In the genomic region with DNA sequence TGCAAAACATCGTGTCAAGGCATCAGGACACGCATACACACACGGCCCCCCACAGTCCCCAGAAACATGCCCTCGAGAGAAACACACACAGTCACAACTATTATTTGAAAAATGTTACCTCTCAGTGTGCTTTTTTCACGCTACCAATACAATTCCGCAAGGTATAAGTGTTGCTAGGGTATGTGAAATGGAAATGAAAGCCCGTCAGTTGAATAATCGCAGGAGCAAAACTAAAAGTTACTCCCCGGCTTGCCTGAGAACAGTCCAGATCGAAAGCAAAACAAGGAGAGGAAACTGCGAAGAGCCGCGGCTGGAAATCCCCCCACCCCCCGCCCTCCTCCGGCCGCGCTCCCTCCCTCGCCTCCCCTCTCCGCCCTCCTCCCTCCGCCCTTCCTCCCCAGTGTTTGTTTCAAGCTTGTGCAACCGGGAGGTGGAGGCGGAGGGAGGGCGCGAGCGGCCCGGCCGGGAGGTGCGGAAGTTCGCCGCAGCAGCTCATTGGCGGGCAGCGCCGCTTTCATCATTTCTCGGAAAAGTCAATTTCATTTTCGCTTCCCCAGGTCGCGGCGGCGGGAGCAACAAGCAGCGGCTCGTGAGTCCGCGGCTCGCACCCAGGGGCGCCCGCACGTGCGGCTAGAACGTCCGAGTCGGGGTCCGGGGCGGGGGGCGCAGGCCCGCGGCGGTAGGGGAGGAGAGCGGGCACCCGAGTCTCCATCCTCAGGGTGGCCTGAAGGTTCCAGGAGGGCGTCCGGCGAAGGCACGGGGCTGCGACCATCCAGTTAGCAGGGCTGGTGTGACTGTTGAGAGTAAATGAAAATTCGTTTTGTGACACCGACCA, we compare ENCODE assay signal across 8 cellular contexts. TPM values are rescaled to one million over a fixed set of nuclear protein-coding genes. Genes with fewer than 3 reads are reported as not detected.
DNase-seq lines count a peak whose midpoint lies in the region; ATAC-seq and TF ChIP-seq lines count a peak whose summit lies in the region.

Gene IRF2, minus strand, starts transcription at position 290 of the 835 bp plus-strand sequence. CDS start 45,486 bp downstream, outside the sequence.

- H3K4me1 Mint-ChIP-seq in IgD-negative memory B cell: peaks cover 47 to 56% (median 53%) of the 10 kb centered on the region in 3 donors

- no peaks in the 10 kb centered on the region for H3K9me3 ChIP-seq in PC-3 (ENCODE audit: low read length)
- no peaks in the 10 kb centered on the region for H3K9me3 ChIP-seq in mucosa of descending colon

- peak within 1 kb of the TSS; percentile 93 for H3K4me2 ChIP-seq in PC-3 (ENCODE audit: low read length)

- H3F3A ChIP-seq in PC-3 (ENCODE audit: low read length, unreplicated experiment): no peaks in the 10 kb centered on the region

- peaks cover 7% of the 10 kb centered on the region for H3K36me3 Mint-ChIP-seq in IgD-negative memory B cell

- intact Hi-C loops in PC-3 (cut with micrococcal nuclease) (loop anchor here (1.0 to 5.0 kb wide), 5 partner anchors 63 to 353 kb away; partner anchors contain the start of genes ACSL1, CASP3 and PRIMPOL), mucosa of descending colon (cut with DNase I, micrococcal nuclease) (loop anchor here (5.0 to 10.0 kb wide), 2 partner anchors 58 to 60 kb away; no protein-coding TSS in a partner anchor)

- CTCF ChIA-PET in PC-3 (lab: Charles Lee): interaction anchor here (0.6 to 1.0 kb wide), 2 partner anchors 63 to 260 kb away, joined by 3 to 5 read pairs; no protein-coding TSS in a partner anchor

- no peaks in the 10 kb centered on the region for H3K27me3 Mint-ChIP-seq in IgD-negative memory B cell

- H3K36me3 ChIP-seq in PC-3 (ENCODE audit: low read depth, low read length): no peaks in the 10 kb centered on the region
- peaks cover 4% of the 10 kb centered on the region for H3K36me3 ChIP-seq in mucosa of descending colon (ENCODE audit: low read depth)

- BruUV-seq in PC-3 (replicated peaks; lab: Mats Ljungman, UMichigan): no TSS peak

- no peaks in the 10 kb centered on the region for H4K20me1 ChIP-seq in PC-3 (ENCODE audit: low read length)

- ATAC-seq in GM21576 (IDR thresholded peaks at IDR 0.05; ENCODE audit: unreplicated experiment): peak; percentile 55
- peak; percentile 66 for ATAC-seq in PC-3
- ATAC-seq in mucosa of descending colon: peak; percentile 85

- POLR2A ChIA-PET in PC-3 (lab: Charles Lee; ENCODE audit: unreplicated experiment): interaction anchor here (0.5 to 0.6 kb wide), 5 partner anchors 12 to 747 kb away, joined by 3 to 17 read pairs (median 3); no protein-coding TSS in a partner anchor

- no peaks in the 10 kb centered on the region for H3K9me2 ChIP-seq in PC-3 (replicated peaks; ENCODE audit: low read length)

- no peaks in the 10 kb centered on the region for H3K9me3 Mint-ChIP-seq in IgD-negative memory B cell

- H3K27me3 ChIP-seq in PC-3 (ENCODE audit: low read length): no peaks in the 10 kb centered on the region

- peak within 1 kb of the TSS; percentile 86 for H3K9ac ChIP-seq in PC-3 (ENCODE audit: low read length)

- H3K79me2 ChIP-seq in PC-3 (ENCODE audit: low read length): peaks cover 53% of the 10 kb centered on the region

- H3K4me3 ChIP-seq in PC-3 (ENCODE audit: low read length) (peak within 1 kb of the TSS; percentile 99), mucosa of descending colon (peak within 1 kb of the TSS; percentile 91)

- peaks cover 16% of the 10 kb centered on the region; the same call in 1 of the 2 replicates for H3K4me1 ChIP-seq in PC-3 (ENCODE audit: insufficient read depth, low read length)
- peaks cover 17% of the 10 kb centered on the region for H3K4me1 ChIP-seq in mucosa of descending colon (ENCODE audit: low read depth)

- H3K27ac ChIP-seq in PC-3 (ENCODE audit: low read length): peak within 1 kb of the TSS; percentile 84
- H3K27ac ChIP-seq in epithelial cell of prostate: peak within 1 kb of the TSS; percentile 87

- H2AFZ ChIP-seq in PC-3 (ENCODE audit: low read length): peak within 1 kb of the TSS; percentile 75

- H3K27ac Mint-ChIP-seq in IgD-negative memory B cell: peak within 1 kb of the TSS; percentile 96 to 99 (median 97)

- TF ChIP-seq CTCF in PC-3 (conservative IDR thresholded peaks at IDR 0.05; ENCODE audit: low read depth, low read length): no peak
- no peak for TF ChIP-seq CTCF in mucosa of descending colon (IDR thresholded peaks at IDR 0.05)

- H3K4me3 Mint-ChIP-seq in IgD-negative memory B cell: peak within 1 kb of the TSS; percentile 98 to 99 (median 99)

- DNase-seq in DMS114 treated with DMSO at 0.1 percent for 48 hours (lab: John Stamatoyannopoulos, UW; ENCODE audit: unreplicated experiment): peak; percentile 83
- peak; percentile 90 for DNase-seq in PC-3
- DNase-seq in activated T-cell treated with anti-CD3 and anti-CD28 coated beads for 48 hours (ENCODE audit: low read depth): peak; percentile 94
- DNase-seq in epithelial cell of prostate (ENCODE audit: low read depth, low spot score): peak; percentile 93
- DNase-seq in mucosa of descending colon: peak; percentile 96 to 99 (median 97)
- DNase-seq in stimulated activated CD8-positive, alpha-beta memory T cell treated with anti-CD3 and anti-CD28 coated beads, Interleukin-4, amount 100 ng/mL, for 1 hour (ENCODE audit: low read depth in 2 of 2, low spot score in 1 of 2): peak; percentile 80 to 92

RNA-seq across cellular contexts. Expression of gene IRF2, which starts in this region (rescaled TPM):
- polyA plus RNA-seq in IgD-negative memory B cell: 105 TPM
- total RNA-seq in PC-3 (2014; rRNA removed) (7.7 TPM in 2 replicates), mucosa of descending colon (10 to 100 TPM; 39.3 to 59.8 (median 53.5) TPM)

Comparison
In these comparisons a context has a peak if more than half of its experiments do, and no peak if none do; other contexts are left out.
1. Peak in every context shown above with its lines: DNase-seq, ATAC-seq, H3K4me3 ChIP-seq and H3K27ac ChIP-seq.